In genomic region chr14:51889851-51890250, GRCh38 we compare ENCODE assay signal across 18 cellular contexts. TPM values are rescaled to one million over a fixed set of nuclear protein-coding genes. Genes with fewer than 3 reads are reported as not detected.
DNase-seq lines count a peak whose midpoint lies in the region; ATAC-seq, FAIRE-seq and TF ChIP-seq lines count a peak whose summit lies in the region.
"Had no signal": no experiment of that assay in that cellular context is flagged by ENCODE, and none has a peak within 500 bp of the region (broad histone marks: within the 10 kb centered on the region; RNA-seq: fewer than 3 reads in every experiment).

No MANE protein-coding gene starts in this region.

- DNase-seq in CD4-positive, CD25-positive, alpha-beta regulatory T cell: peak in 1 of 3 donors; percentile 39
- DNase-seq in GM19239 (ENCODE audit: insufficient read length, low spot score) (no peak), fibroblast of villous mesenchyme (ENCODE audit: low read depth) (peak; percentile 20), ACHN (no peak), cortex of kidney (lab: John Stamatoyannopoulos, UW) (no peak), G401 (ENCODE audit: low spot score) (no peak)
- no peak for DNase-seq in activated CD8-positive, alpha-beta T cell treated with anti-CD3 and anti-CD28 coated beads, Interleukin-2, amount 10 ng/mL, durations not matched to agents 7 days and 5 days
- no peak for DNase-seq in stimulated activated naive B cell treated with anti-CD40 and anti-IgM and Interleukin-4, amounts not matched to agents 10 μg/mL and 1 μg/mL and 100 μg/mL, for 72 hours
- DNase-seq: GM23248, head of caudate nucleus, NCI-H2171 treated with DMSO at 0.1 percent for 48 hours had no signal

- peak; percentile 65 for FAIRE-seq in GM19239 (lab: Jason Lieb, UNC)
- FAIRE-seq: bronchial epithelial cell had no signal

- no peak for TF ChIP-seq CTCF in fibroblast of villous mesenchyme (IDR thresholded peaks at IDR 0.05; ENCODE audit: insufficient read depth, low read depth, low read length)

- H3K4me1 Mint-ChIP-seq in CD4-positive, CD25-positive, alpha-beta regulatory T cell: peaks cover 66 to 92% (median 78%) of the 10 kb centered on the region in 4 donors
- H3K4me1 Mint-ChIP-seq in activated CD8-positive, alpha-beta T cell treated with anti-CD3 and anti-CD28 coated beads, Interleukin-2, amount 10 ng/mL, durations not matched to agents 7 days and 5 days (ENCODE audit: low read depth): peaks cover 61% of the 10 kb centered on the region
- peaks cover 14 to 45% of the 10 kb centered on the region in 2 donors for H3K4me1 Mint-ChIP-seq in stimulated activated naive B cell treated with anti-CD40 and anti-IgM and Interleukin-4, amounts not matched to agents 10 μg/mL and 1 μg/mL and 100 μg/mL, for 72 hours
- H3K4me1 Mint-ChIP-seq: neural progenitor cell had no signal

- H3K27ac Mint-ChIP-seq in CD4-positive, CD25-positive, alpha-beta regulatory T cell: peak overlapping the region; percentile 13 to 69 (median 16)
- peak overlapping the region; percentile 10 for H3K27ac Mint-ChIP-seq in activated CD8-positive, alpha-beta T cell treated with anti-CD3 and anti-CD28 coated beads, Interleukin-2, amount 10 ng/mL, durations not matched to agents 7 days and 5 days
- H3K27ac Mint-ChIP-seq in stimulated activated naive B cell treated with anti-CD40 and anti-IgM and Interleukin-4, amounts not matched to agents 10 μg/mL and 1 μg/mL and 100 μg/mL, for 72 hours: no peak overlapping the region
- H3K27ac Mint-ChIP-seq: CD14-positive monocyte, neural progenitor cell had no signal

- H3K4me3 Mint-ChIP-seq in CD4-positive, CD25-positive, alpha-beta regulatory T cell: peak overlapping the region; percentile 26 to 82 (median 43)
- H3K4me3 Mint-ChIP-seq in activated CD8-positive, alpha-beta T cell treated with anti-CD3 and anti-CD28 coated beads, Interleukin-2, amount 10 ng/mL, durations not matched to agents 7 days and 5 days: no peak overlapping the region
- H3K4me3 Mint-ChIP-seq in stimulated activated naive B cell treated with anti-CD40 and anti-IgM and Interleukin-4, amounts not matched to agents 10 μg/mL and 1 μg/mL and 100 μg/mL, for 72 hours: no peak overlapping the region
- H3K4me3 Mint-ChIP-seq: CD14-positive monocyte, neural progenitor cell had no signal

- H3K27me3 ChIP-seq in CD4-positive, CD25-positive, alpha-beta regulatory T cell (ENCODE audit: control insufficient read depth, insufficient read depth, low read length): no peaks in the 10 kb centered on the region
- H3K27me3 ChIP-seq: neural progenitor cell, SJSA1, suprapubic skin had no signal

- H3K9me3 ChIP-seq in CD4-positive, CD25-positive, alpha-beta regulatory T cell (ENCODE audit: control insufficient read depth in 2 of 2, low read length in 2 of 2): no peaks in the 10 kb centered on the region
- H3K9me3 ChIP-seq: SJSA1, suprapubic skin had no signal

- peaks cover 0 to 2% (median 0%) of the 10 kb centered on the region in 7 donors for H3K9me3 Mint-ChIP-seq in CD4-positive, CD25-positive, alpha-beta regulatory T cell
- peaks cover 9% of the 10 kb centered on the region for H3K9me3 Mint-ChIP-seq in activated CD8-positive, alpha-beta T cell treated with anti-CD3 and anti-CD28 coated beads, Interleukin-2, amount 10 ng/mL, durations not matched to agents 7 days and 5 days (ENCODE audit: insufficient read depth)
- H3K9me3 Mint-ChIP-seq in stimulated activated naive B cell treated with anti-CD40 and anti-IgM and Interleukin-4, amounts not matched to agents 10 μg/mL and 1 μg/mL and 100 μg/mL, for 72 hours: peaks cover 4 to 5% of the 10 kb centered on the region in 2 donors
- H3K9me3 Mint-ChIP-seq: neural progenitor cell had no signal

- CTCF ChIA-PET in activated CD8-positive, alpha-beta T cell treated with anti-CD3 and anti-CD28 coated beads, Interleukin-2, amount 10 ng/mL, durations not matched to agents 7 days and 5 days (lab: Charles Lee): interaction anchor here (0.6 to 0.9 kb wide), 3 partner anchors 13 to 89 kb away, joined by 3 read pairs; no protein-coding TSS in a partner anchor

- H3K36me3 ChIP-seq in CD4-positive, CD25-positive, alpha-beta regulatory T cell (ENCODE audit: control insufficient read depth, insufficient read depth, low read length): peaks cover 10% of the 10 kb centered on the region
- H3K36me3 ChIP-seq: neural progenitor cell, SJSA1, suprapubic skin had no signal

- POLR2A ChIA-PET in activated CD8-positive, alpha-beta T cell treated with anti-CD3 and anti-CD28 coated beads, Interleukin-2, amount 10 ng/mL, durations not matched to agents 7 days and 5 days (lab: Charles Lee): interaction anchor here (2.3 kb wide), 1 partner anchor 29 kb away, joined by 8 read pairs; the partner anchor contains the start of gene GNG2

- peak in 1 of 2 donors; percentile 78 for ATAC-seq in CD4-positive, CD25-positive, alpha-beta regulatory T cell (ENCODE audit: low read depth in 2 of 2)
- ATAC-seq in activated CD8-positive, alpha-beta T cell treated with anti-CD3 and anti-CD28 coated beads, Interleukin-2, amount 10 ng/mL, durations not matched to agents 7 days and 5 days: no peak
- no peak for ATAC-seq in stimulated activated naive B cell treated with anti-CD40 and anti-IgM and Interleukin-4, amounts not matched to agents 10 μg/mL and 1 μg/mL and 100 μg/mL, for 72 hours (replicated peaks)

- in situ Hi-C loops in ACHN (cut with HindIII; ENCODE audit: low pct_ligation_motif_present, low pct_unique_long_range_greater_than_20kb, low sequenced_read_pairs) (no loop called here), G401 (cut with HindIII; ENCODE audit: low sequenced_read_pairs) (no loop called here)

- no peaks in the 10 kb centered on the region for H3K27me3 Mint-ChIP-seq in CD4-positive, CD25-positive, alpha-beta regulatory T cell
- H3K27me3 Mint-ChIP-seq in activated CD8-positive, alpha-beta T cell treated with anti-CD3 and anti-CD28 coated beads, Interleukin-2, amount 10 ng/mL, durations not matched to agents 7 days and 5 days (ENCODE audit: low read depth): no peaks in the 10 kb centered on the region
- no peaks in the 10 kb centered on the region for H3K27me3 Mint-ChIP-seq in stimulated activated naive B cell treated with anti-CD40 and anti-IgM and Interleukin-4, amounts not matched to agents 10 μg/mL and 1 μg/mL and 100 μg/mL, for 72 hours

- peak overlapping the region; percentile 56 for H3K27ac ChIP-seq in CD4-positive, CD25-positive, alpha-beta regulatory T cell (ENCODE audit: insufficient read depth, low read length, poor library complexity, severe bottlenecking)
- H3K27ac ChIP-seq: epithelial cell of prostate, GM23248, KMS-11, neural progenitor cell, SJSA1, suprapubic skin had no signal

- peaks cover 11% of the 10 kb centered on the region for H3K36me3 Mint-ChIP-seq in CD4-positive, CD25-positive, alpha-beta regulatory T cell
- peaks cover 73% of the 10 kb centered on the region for H3K36me3 Mint-ChIP-seq in activated CD8-positive, alpha-beta T cell treated with anti-CD3 and anti-CD28 coated beads, Interleukin-2, amount 10 ng/mL, durations not matched to agents 7 days and 5 days (ENCODE audit: low read depth)
- peaks cover 18 to 40% of the 10 kb centered on the region in 2 donors for H3K36me3 Mint-ChIP-seq in stimulated activated naive B cell treated with anti-CD40 and anti-IgM and Interleukin-4, amounts not matched to agents 10 μg/mL and 1 μg/mL and 100 μg/mL, for 72 hours

- H3K4me3 ChIP-seq in CD4-positive, CD25-positive, alpha-beta regulatory T cell (ENCODE audit: low read depth, low read length): peak overlapping the region; percentile 67
- no peak overlapping the region for H3K4me3 ChIP-seq in fibroblast of villous mesenchyme (ENCODE audit: low read depth, low read length)
- H3K4me3 ChIP-seq: GM23248, neural progenitor cell, SJSA1, suprapubic skin had no signal

- H3K4me1 ChIP-seq in CD4-positive, CD25-positive, alpha-beta regulatory T cell (ENCODE audit: control insufficient read depth, insufficient read depth, low read length, poor library complexity, severe bottlenecking): peaks cover 55% of the 10 kb centered on the region
- H3K4me1 ChIP-seq: neural progenitor cell, SJSA1 had no signal

RNA-seq across cellular contexts. Expression of gene GNG2, which starts 29.4 kb away (rescaled TPM):
- 252 TPM for total RNA-seq in CD4-positive, CD25-positive, alpha-beta regulatory T cell
- polyA plus RNA-seq in CD4-positive, CD25-positive, alpha-beta regulatory T cell: 100 to 1,000 TPM; 145 to 216 (median 195) TPM
- total RNA-seq in activated CD8-positive, alpha-beta T cell treated with anti-CD3 and anti-CD28 coated beads, Interleukin-2, amount 10 ng/mL, durations not matched to agents 7 days and 5 days: 100 to 1,000 TPM; 293 to 302 TPM
- total RNA-seq in fibroblast of villous mesenchyme: 4.3 and 12.9 TPM in 2 replicates
- not detected in 2 replicates for total RNA-seq in G401 (2014; rRNA removed; shearing (Covaris generic))
- total RNA-seq: bronchial epithelial cell had no signal

Comparison
In these comparisons a context has a peak if more than half of its experiments do, and no peak if none do; other contexts are left out.
1. H3K4me3 Mint-ChIP-seq: peak in CD4-positive, CD25-positive, alpha-beta regulatory T cell (4 of 4); none in activated CD8-positive, alpha-beta T cell treated with anti-CD3 and anti-CD28 coated beads, Interleukin-2, amount 10 ng/mL, durations not matched to agents 7 days and 5 days (single experiment) and stimulated activated naive B cell treated with anti-CD40 and anti-IgM and Interleukin-4, amounts not matched to agents 10 μg/mL and 1 μg/mL and 100 μg/mL, for 72 hours (0 of 2).
2. RNA of gene GNG2, which starts 29.4 kb away (total RNA-seq): 293 to 302 TPM in activated CD8-positive, alpha-beta T cell treated with anti-CD3 and anti-CD28 coated beads, Interleukin-2, amount 10 ng/mL, durations not matched to agents 7 days and 5 days and 252 TPM in CD4-positive, CD25-positive, alpha-beta regulatory T cell (single experiment); 4.3 to 12.9 TPM in fibroblast of villous mesenchyme and not detected in G401; every median in the first group is over 10 times any median in the second.